In genomic region chr2:142048581-142048980, GRCh38 we compare ENCODE assay signal across 17 cellular contexts.
DNase-seq lines count a peak whose midpoint lies in the region; FAIRE-seq and TF ChIP-seq lines count a peak whose summit lies in the region.
"Had no signal": no experiment of that assay in that cellular context is flagged by ENCODE, and none has a peak within 500 bp of the region (broad histone marks: within the 10 kb centered on the region; RNA-seq: fewer than 3 reads in every experiment).

No MANE protein-coding gene starts in this region.

- no peak overlapping the region for H2BK120ac ChIP-seq in H9 (ENCODE audit: low read depth, low read length, poor library complexity, severe bottlenecking)

- H3K9ac ChIP-seq in KMS-11 (no peak overlapping the region), astrocyte (ENCODE audit: low read length) (no peak overlapping the region), H9 (ENCODE audit: extremely low read depth, insufficient read length, low read length) (no peak overlapping the region)
- H3K9ac ChIP-seq: BLaER1 treated with 17β-estradiol and CSF1 and Interleukin-3, amounts not matched to agents 10 nM and 100 nM had no signal

- H3K36me3 Mint-ChIP-seq in astrocyte (ENCODE audit: low read depth, unreplicated experiment), result no peaks in the 10 kb centered on the region
- no peaks in the 10 kb centered on the region for H3K36me3 Mint-ChIP-seq in H9 (ENCODE audit: insufficient read depth in 1 of 3, low read depth in 3 of 3)
- H3K36me3 Mint-ChIP-seq: CD8-positive, alpha-beta T cell had no signal

- DNase-seq in BJ (ENCODE audit: low read depth), result peak; percentile 20
- peak; percentile 44 for DNase-seq in astrocyte (ENCODE audit: low read depth)
- peak; percentile 4 for DNase-seq in fibroblast of gingiva (ENCODE audit: low read depth)
- DNase-seq in H9, result no peak
- DNase-seq in effector CD4-positive, alpha-beta T cell, result no peak
- DNase-seq in nucleus accumbens (lab: John Stamatoyannopoulos, UW), result no peak
- no peak for DNase-seq in GM10248 (ENCODE audit: extremely low spot score)
- DNase-seq: 8988T; Calu3; CD8-positive, alpha-beta T cell; DND-41; EL had no signal

- H2BK12ac ChIP-seq in H9 (ENCODE audit: insufficient read length, low read depth, low read length), result no peak overlapping the region

- no peak overlapping the region for H3K23ac ChIP-seq in H9 (ENCODE audit: insufficient read length, low read depth, low read length)

- H3K4me2 ChIP-seq in KMS-11 (0 out of 2 replicates have a peak overlapping the region, but pooled peaks have one; percentile 13), astrocyte (ENCODE audit: low read length) (no peak overlapping the region), H9 (ENCODE audit: insufficient read depth, insufficient read length, low read length) (no peak overlapping the region)
- H3K4me2 ChIP-seq: BLaER1 treated with 17β-estradiol and CSF1 and Interleukin-3, amounts not matched to agents 10 nM and 100 nM; GM23338 had no signal

- H3K56ac ChIP-seq in H9 (ENCODE audit: insufficient read length, low read depth, low read length), result no peak overlapping the region

- no peak overlapping the region for H2BK5ac ChIP-seq in H9 (ENCODE audit: insufficient read length, low read length)

- no peak for TF ChIP-seq CTCF in BJ (IDR thresholded peaks at IDR 0.05; ENCODE audit: insufficient read depth, low read depth, low read length)
- no peak for TF ChIP-seq CTCF in KMS-11 (conservative IDR thresholded peaks at IDR 0.05; ENCODE audit: low read depth, low read length)
- TF ChIP-seq CTCF in astrocyte (IDR thresholded peaks at IDR 0.05; ENCODE audit: insufficient read depth, low read depth, low read length), result no peak
- TF ChIP-seq CTCF in H9 (conservative IDR thresholded peaks at IDR 0.05), result no peak
- no peak for TF ChIP-seq CTCF in GM10248 (IDR thresholded peaks at IDR 0.05; ENCODE audit: control extremely low read depth, extremely low read depth, low read depth, missing control alignments)

- H3K27me3 Mint-ChIP-seq in astrocyte (ENCODE audit: low read depth, unreplicated experiment) (no peaks in the 10 kb centered on the region), H9 (ENCODE audit: low read depth) (no peaks in the 10 kb centered on the region)

- H3K9me3 ChIP-seq in astrocyte (ENCODE audit: insufficient read depth, low read depth, low read length), result no peaks in the 10 kb centered on the region
- no peaks in the 10 kb centered on the region for H3K9me3 ChIP-seq in H9 (ENCODE audit: control insufficient read depth, low read depth, low read length)
- H3K9me3 ChIP-seq: BLaER1 treated with 17β-estradiol and CSF1 and Interleukin-3, amounts not matched to agents 10 nM and 100 nM had no signal

- no peaks in the 10 kb centered on the region for H3K79me1 ChIP-seq in H9 (ENCODE audit: insufficient read depth, low read depth, low read length, poor library complexity, severe bottlenecking)

- H3K4ac ChIP-seq in H9 (ENCODE audit: low read depth, low read length), result no peak overlapping the region

- no peak overlapping the region for H2BK20ac ChIP-seq in H9 (ENCODE audit: low read depth, low read length, poor library complexity, severe bottlenecking)

- no peak overlapping the region for H2BK15ac ChIP-seq in H9 (ENCODE audit: low read depth, low read length)

- no peak overlapping the region for H3K27ac ChIP-seq in KMS-11
- H3K27ac ChIP-seq in astrocyte (ENCODE audit: low read depth, low read length), result no peak overlapping the region
- no peak overlapping the region for H3K27ac ChIP-seq in H9 (ENCODE audit: insufficient read length, low read depth, low read length)
- H3K27ac ChIP-seq: BLaER1 treated with 17β-estradiol and CSF1 and Interleukin-3, amounts not matched to agents 10 nM and 100 nM had no signal

- H3K4me1 Mint-ChIP-seq in astrocyte (ENCODE audit: low read depth, unreplicated experiment) (no peaks in the 10 kb centered on the region), H9 (peaks cover 15 to 25% of the 10 kb centered on the region in 2 experiments)

- H3K4me3 ChIP-seq in BJ (ENCODE audit: low read depth, low read length) (no peak overlapping the region), KMS-11 (IDR thresholded peaks at IDR 0.05; ENCODE audit: insufficient read depth, low read depth, low read length) (no peak overlapping the region), astrocyte (ENCODE audit: insufficient read depth, low read depth, low read length) (no peak overlapping the region)
- H3K4me3 ChIP-seq: BLaER1 treated with 17β-estradiol and CSF1 and Interleukin-3, amounts not matched to agents 10 nM and 100 nM; GM23338 had no signal

- CTCF ChIA-PET in BJ (lab: Yijun Ruan, JAX) (no interaction called here), GM10248 (lab: Yijun Ruan, JAX) (interaction anchor here (2.7 kb wide), 1 partner anchor 92 kb away, joined by 7 read pairs; no protein-coding TSS in a partner anchor)

- no peak overlapping the region for H4K5ac ChIP-seq in H9 (ENCODE audit: insufficient read length, low read depth, low read length)

- no peaks in the 10 kb centered on the region for H3K23me2 ChIP-seq in H9 (ENCODE audit: insufficient read length, low read depth, low read length, poor library complexity, severe bottlenecking)

- no CpG with 5 or more reads among the region's 1 CpG for WGBS in H9 (ENCODE audit: extremely low coverage, insufficient read length, low lambda C conversion rate)

- H2AFZ ChIP-seq in KMS-11 (ENCODE audit: low read depth) (no peak overlapping the region), astrocyte (ENCODE audit: low read depth, low read length) (no peak overlapping the region), H9 (ENCODE audit: low read length) (no peak overlapping the region)
- H2AFZ ChIP-seq: GM23338 had no signal

- no peak overlapping the region for H3K18ac ChIP-seq in H9 (ENCODE audit: insufficient read length, low read depth, low read length)

- no peaks in the 10 kb centered on the region for H3K36me3 ChIP-seq in BJ (ENCODE audit: control insufficient read depth, insufficient read depth, low read length)
- no peaks in the 10 kb centered on the region for H3K36me3 ChIP-seq in KMS-11 (ENCODE audit: insufficient read depth)
- no peaks in the 10 kb centered on the region for H3K36me3 ChIP-seq in astrocyte (ENCODE audit: insufficient read depth, low read length)
- H3K36me3 ChIP-seq: BLaER1 treated with 17β-estradiol and CSF1 and Interleukin-3, amounts not matched to agents 10 nM and 100 nM had no signal

- H4K8ac ChIP-seq in H9 (replicated peaks; ENCODE audit: insufficient read length, low read depth, low read length), result no peak overlapping the region

- H3K4me3 Mint-ChIP-seq in astrocyte (ENCODE audit: unreplicated experiment) (no peak overlapping the region), H9 (no peak overlapping the region)
- H3K4me3 Mint-ChIP-seq: CD8-positive, alpha-beta T cell; GM23338 had no signal

- H2AK5ac ChIP-seq in H9 (ENCODE audit: insufficient read length, low read length), result no peak overlapping the region

- H3K27me3 ChIP-seq in BJ (ENCODE audit: control insufficient read depth, insufficient read depth, low read length) (no peaks in the 10 kb centered on the region), KMS-11 (ENCODE audit: insufficient read depth, low read depth) (no peaks in the 10 kb centered on the region), astrocyte (ENCODE audit: insufficient read depth, low read length) (no peaks in the 10 kb centered on the region), H9 (ENCODE audit: insufficient read depth, low read length) (no peaks in the 10 kb centered on the region)
- H3K27me3 ChIP-seq: BLaER1 treated with 17β-estradiol and CSF1 and Interleukin-3, amounts not matched to agents 10 nM and 100 nM had no signal

- H3K14ac ChIP-seq in H9 (ENCODE audit: insufficient read depth, low read length), result no peak overlapping the region

- no peak overlapping the region for H4K91ac ChIP-seq in H9 (ENCODE audit: insufficient read length, low read depth, low read length)

- H3T11ph ChIP-seq in H9 (ENCODE audit: low read length), result no peak overlapping the region

- H3K79me2 ChIP-seq in KMS-11 (ENCODE audit: insufficient read depth, low read depth) (no peaks in the 10 kb centered on the region), astrocyte (ENCODE audit: insufficient read depth, low read length) (no peaks in the 10 kb centered on the region), H9 (ENCODE audit: insufficient read depth, low read length) (no peaks in the 10 kb centered on the region)

- POLR2A ChIA-PET in BJ (lab: Charles Lee) (no interaction called here), GM10248 (lab: Yijun Ruan, JAX) (no interaction called here)

- no peak for FAIRE-seq in astrocyte (lab: Jason Lieb, UNC)
- FAIRE-seq: GM12891, H54 had no signal

- H3K9me3 Mint-ChIP-seq in astrocyte (ENCODE audit: unreplicated experiment), result no peaks in the 10 kb centered on the region
- no peaks in the 10 kb centered on the region for H3K9me3 Mint-ChIP-seq in H9
- H3K9me3 Mint-ChIP-seq: GM23338 had no signal

- H3K4me1 ChIP-seq in KMS-11 (ENCODE audit: low read depth, poor library complexity, severe bottlenecking) (peaks cover 17% of the 10 kb centered on the region), astrocyte (ENCODE audit: insufficient read depth, low read length) (peaks cover 7% of the 10 kb centered on the region), H9 (ENCODE audit: insufficient read depth, low read length) (no peaks in the 10 kb centered on the region)
- H3K4me1 ChIP-seq: BLaER1 treated with 17β-estradiol and CSF1 and Interleukin-3, amounts not matched to agents 10 nM and 100 nM had no signal

- H3K27ac Mint-ChIP-seq in astrocyte (ENCODE audit: unreplicated experiment) (no peak overlapping the region), H9 (no peak overlapping the region)
- H3K27ac Mint-ChIP-seq: CD8-positive, alpha-beta T cell; GM23338 had no signal

- no peaks in the 10 kb centered on the region for H4K20me1 ChIP-seq in KMS-11 (ENCODE audit: insufficient read depth)
- no peaks in the 10 kb centered on the region for H4K20me1 ChIP-seq in astrocyte (ENCODE audit: insufficient read depth, low read length)
- no peaks in the 10 kb centered on the region for H4K20me1 ChIP-seq in H9 (ENCODE audit: control insufficient read depth, insufficient read depth, insufficient read length)
- H4K20me1 ChIP-seq: BLaER1 treated with 17β-estradiol and CSF1 and Interleukin-3, amounts not matched to agents 10 nM and 100 nM had no signal

Comparison
In these comparisons a context has a peak if more than half of its experiments do, and no peak if none do; other contexts are left out.
1. DNase-seq: peak in BJ (single experiment), astrocyte (single experiment) and fibroblast of gingiva (single experiment); none in H9 (single experiment), effector CD4-positive, alpha-beta T cell (single experiment), nucleus accumbens (0 of 56) and GM10248 (single experiment).